8 cellular contexts compared by ENCODE assay signal in genomic region chr18:3261393-3262233, GRCh38. TPM values are rescaled to one million over a fixed set of nuclear protein-coding genes. Genes with fewer than 3 reads are reported as not detected.
DNase-seq lines count a peak whose midpoint lies in the region; ATAC-seq, FAIRE-seq and TF ChIP-seq lines count a peak whose summit lies in the region.

Gene MYL12B, plus strand, starts transcription at chr18:3262133. Its CDS starts 10,766 bp downstream, at chr18:3272899.

- TF ChIP-seq POLR2A in stomach (IDR thresholded peaks at IDR 0.05), result peak in 1 of 4 donors; percentile 64

- peaks cover 42% of the 10 kb centered on the region for H3K4me1 Mint-ChIP-seq in activated T-helper 17 cell treated with anti-CD3 and anti-CD28 coated beads, Interleukin-2, amount 50 U/mL, for 72 hours
- peaks cover 54% of the 10 kb centered on the region for H3K4me1 Mint-ChIP-seq in nephron

- peak within 1 kb of the TSS; percentile 96 to 99 (median 98) for H3K27ac ChIP-seq in stomach

- FAIRE-seq in HTR-8/SVneo (lab: Jason Lieb, UNC), result no peak

- peak within 1 kb of the TSS; percentile 99 for H3K27ac Mint-ChIP-seq in activated T-helper 17 cell treated with anti-CD3 and anti-CD28 coated beads, Interleukin-2, amount 50 U/mL, for 72 hours
- H3K27ac Mint-ChIP-seq in nephron, result peak within 1 kb of the TSS; percentile 100

- no peak for TF ChIP-seq EP300 in stomach (IDR thresholded peaks at IDR 0.05)

- H3K4me3 Mint-ChIP-seq in activated T-helper 17 cell treated with anti-CD3 and anti-CD28 coated beads, Interleukin-2, amount 50 U/mL, for 72 hours, result peak within 1 kb of the TSS; percentile 92
- peak within 1 kb of the TSS; percentile 88 to 99 (median 98) for H3K4me3 Mint-ChIP-seq in nephron

- WGBS in stomach, 5 donors, result 0 to 1% (median 0%) methylated on average over 45 to 83 of the region's 83 CpGs

- peaks cover 53 to 70% (median 63%) of the 10 kb centered on the region in 4 donors for H3K4me1 ChIP-seq in stomach

- peaks cover 20 to 25% (median 22%) of the 10 kb centered on the region in 4 donors for H3K36me3 ChIP-seq in stomach

- DNase-seq in DMS 273 treated with DMSO at 0.1 percent for 48 hours (lab: John Stamatoyannopoulos, UW), result peak; percentile 34
- peak; percentile 58 for DNase-seq in HTR-8/SVneo (ENCODE audit: insufficient read length, low spot score)
- peak; percentile 81 for DNase-seq in RPMI7951 (ENCODE audit: low read depth)
- peak; percentile 68 for DNase-seq in fibroblast of peridontal ligament (ENCODE audit: extremely low read depth)
- DNase-seq in stomach, result peak; percentile 84

- TF ChIP-seq CTCF in nephron (IDR thresholded peaks at IDR 0.05; ENCODE audit: unreplicated experiment in 3 of 3) (no peak), stomach (IDR thresholded peaks at IDR 0.05) (peak in 1 of 7 experiments; percentile 5)

- no peaks in the 10 kb centered on the region for H3K27me3 Mint-ChIP-seq in activated T-helper 17 cell treated with anti-CD3 and anti-CD28 coated beads, Interleukin-2, amount 50 U/mL, for 72 hours
- H3K27me3 Mint-ChIP-seq in nephron (ENCODE audit: low read depth), result no peaks in the 10 kb centered on the region

- ATAC-seq in GM21367 (IDR thresholded peaks at IDR 0.05; ENCODE audit: unreplicated experiment), result peak; percentile 72
- peak; percentile 83 for ATAC-seq in activated T-helper 17 cell treated with anti-CD3 and anti-CD28 coated beads, Interleukin-2, amount 50 U/mL, for 72 hours (replicated peaks)

- intact Hi-C loops in stomach (cut with DNase I; ENCODE audit: low total_unique reads), result no loop called here

- H3K36me3 Mint-ChIP-seq in activated T-helper 17 cell treated with anti-CD3 and anti-CD28 coated beads, Interleukin-2, amount 50 U/mL, for 72 hours (ENCODE audit: low read depth), result peaks cover 51% of the 10 kb centered on the region
- peaks cover 26% of the 10 kb centered on the region for H3K36me3 Mint-ChIP-seq in nephron (ENCODE audit: low read depth)

- H3K9me3 ChIP-seq in stomach, result no peaks in the 10 kb centered on the region

- H3K4me3 ChIP-seq in stomach, result peak within 1 kb of the TSS; percentile 89 to 98 (median 92)

- H3K27me3 ChIP-seq in stomach, result no peaks in the 10 kb centered on the region

- no peaks in the 10 kb centered on the region for H3K9me3 Mint-ChIP-seq in activated T-helper 17 cell treated with anti-CD3 and anti-CD28 coated beads, Interleukin-2, amount 50 U/mL, for 72 hours
- H3K9me3 Mint-ChIP-seq in nephron, result no peaks in the 10 kb centered on the region

RNA-seq across cellular contexts. Expression of gene MYL12B, which starts in this region (rescaled TPM):
- 564 and 607 TPM in 2 replicates for total RNA-seq in RPMI7951 (2014; rRNA removed; shearing (Covaris generic))
- 100 to 1,000 TPM; 206 to 271 TPM for total RNA-seq in activated T-helper 17 cell treated with anti-CD3 and anti-CD28 coated beads, Interleukin-2, amount 50 U/mL, for 72 hours
- 100 to 1,000 TPM in 4 of 5 donors, 10 to 100 TPM in 1; 89.2 to 329 (median 206) TPM for total RNA-seq in stomach
- 100 to 1,000 TPM; 439 to 738 (median 639) TPM for polyA plus RNA-seq in stomach

Comparison
In these comparisons a context has a peak if more than half of its experiments do, and no peak if none do; other contexts are left out.
1. Peak in every context shown above with its lines: DNase-seq, ATAC-seq, H3K4me3 ChIP-seq and H3K27ac ChIP-seq.
2. DNase-seq: peak in every context shown above with its lines; median percentile 84 in stomach; 81 in RPMI7951; 68 in fibroblast of peridontal ligament; 58 in HTR-8/SVneo; 34 in DMS 273 treated with DMSO at 0.1 percent for 48 hours.